14 cellular contexts compared by ENCODE assay signal in genomic region chr1:236421022-236421421, GRCh38. TPM values are rescaled to one million over a fixed set of nuclear protein-coding genes. Genes with fewer than 3 reads are reported as not detected.
DNase-seq lines count a peak whose midpoint lies in the region; ATAC-seq, FAIRE-seq and TF ChIP-seq lines count a peak whose summit lies in the region.
"Had no signal": no experiment of that assay in that cellular context is flagged by ENCODE, and none has a peak within 500 bp of the region (broad histone marks: within the 10 kb centered on the region; RNA-seq: fewer than 3 reads in every experiment).

No MANE protein-coding gene starts in this region.

- DNase-seq in right atrium auricular region (ENCODE audit: low spot score) (peak; percentile 49), left ventricle myocardium inferior (no peak), RCC 7860 (ENCODE audit: low spot score) (peak; percentile 60), ureter (ENCODE audit: low spot score) (peak; percentile 31), SJCRH30 (no peak), NCI-H2107 treated with DMSO at 0.1 percent for 48 hours (lab: John Stamatoyannopoulos, UW; ENCODE audit: unreplicated experiment) (no peak), left colon (no peak)
- DNase-seq: activated T-cell treated with anti-CD3 and anti-CD28 coated beads, Interleukin-2, amount 50 U/mL, for 4 hours; BE2C; pancreas; Peyer's patch; T1000 had no signal

- TF ChIP-seq CTCF in right atrium auricular region (IDR thresholded peaks at IDR 0.05) (no peak), left ventricle myocardium inferior (IDR thresholded peaks at IDR 0.05; ENCODE audit: borderline replicate concordance) (no peak)

- intact Hi-C loops in left ventricle myocardium inferior (cut with micrococcal nuclease) = no loop called here
- intact Hi-C loops in left colon (cut with DNase I, micrococcal nuclease) = no loop called here

- H3K27ac ChIP-seq in right atrium auricular region = no peak overlapping the region
- H3K27ac ChIP-seq in left ventricle myocardium inferior (replicated peaks) = no peak overlapping the region
- no peak overlapping the region for H3K27ac ChIP-seq in SJCRH30
- H3K27ac ChIP-seq: pancreas, Peyer's patch had no signal

- ATAC-seq in esophagus mucosa (peak; percentile 57), left colon (no peak)
- ATAC-seq: activated T-cell treated with anti-CD3 and anti-CD28 coated beads, Interleukin-2, amount 50 U/mL, for 4 hours had no signal

- H3K9me3 ChIP-seq in right atrium auricular region (no peaks in the 10 kb centered on the region), left ventricle myocardium inferior (replicated peaks) (no peaks in the 10 kb centered on the region), SJCRH30 (replicated peaks) (no peaks in the 10 kb centered on the region)
- H3K9me3 ChIP-seq: BE2C, pancreas, Peyer's patch had no signal

- H3K36me3 ChIP-seq in right atrium auricular region (no peaks in the 10 kb centered on the region), left ventricle myocardium inferior (no peaks in the 10 kb centered on the region), SJCRH30 (no peaks in the 10 kb centered on the region)
- H3K36me3 ChIP-seq: BE2C, pancreas, Peyer's patch had no signal

- no peaks in the 10 kb centered on the region for H3K4me1 ChIP-seq in right atrium auricular region
- H3K4me1 ChIP-seq in left ventricle myocardium inferior = no peaks in the 10 kb centered on the region
- H3K4me1 ChIP-seq in SJCRH30 = no peaks in the 10 kb centered on the region
- H3K4me1 ChIP-seq: BE2C, pancreas, Peyer's patch had no signal

- FAIRE-seq in RCC 7860 (lab: Jason Lieb, UNC) = no peak
- FAIRE-seq: GM18507, pancreas had no signal

- no peaks in the 10 kb centered on the region for H3K27me3 ChIP-seq in right atrium auricular region
- no peaks in the 10 kb centered on the region for H3K27me3 ChIP-seq in left ventricle myocardium inferior (ENCODE audit: low read depth)
- no peaks in the 10 kb centered on the region for H3K27me3 ChIP-seq in SJCRH30
- H3K27me3 ChIP-seq: BE2C, pancreas, Peyer's patch had no signal

- H3K4me3 ChIP-seq in right atrium auricular region (no peak overlapping the region), left ventricle myocardium inferior (no peak overlapping the region), SJCRH30 (no peak overlapping the region)
- H3K4me3 ChIP-seq: pancreas, Peyer's patch had no signal

RNA-seq across cellular contexts. Expression of gene EDARADD, which starts 26.9 kb away (rescaled TPM):
- total RNA-seq in right atrium auricular region = under 1 TPM in 1 of 2 donors, not detected in 1; 0.63 TPM
- total RNA-seq in left ventricle myocardium inferior = 1.4 TPM
- 4.3 TPM for total RNA-seq in esophagus mucosa
- total RNA-seq in ureter = 50.4 TPM
- total RNA-seq in SJCRH30 (2014; rRNA removed; shearing (Covaris generic)) = 3.8 and 4.3 TPM in 2 replicates
- total RNA-seq in left colon = under 1 TPM in 1 of 2 donors, not detected in 1; 0.25 TPM
- total RNA-seq: Peyer's patch had no signal

Comparison
In these comparisons a context has a peak if more than half of its experiments do, and no peak if none do; other contexts are left out.
1. DNase-seq: peak in right atrium auricular region (single experiment), RCC 7860 (single experiment) and ureter (single experiment); none in left ventricle myocardium inferior (single experiment), SJCRH30 (0 of 2), NCI-H2107 treated with DMSO at 0.1 percent for 48 hours (single experiment) and left colon (0 of 2).